ENCODE assay signal across 8 cellular contexts in the genomic region with DNA sequence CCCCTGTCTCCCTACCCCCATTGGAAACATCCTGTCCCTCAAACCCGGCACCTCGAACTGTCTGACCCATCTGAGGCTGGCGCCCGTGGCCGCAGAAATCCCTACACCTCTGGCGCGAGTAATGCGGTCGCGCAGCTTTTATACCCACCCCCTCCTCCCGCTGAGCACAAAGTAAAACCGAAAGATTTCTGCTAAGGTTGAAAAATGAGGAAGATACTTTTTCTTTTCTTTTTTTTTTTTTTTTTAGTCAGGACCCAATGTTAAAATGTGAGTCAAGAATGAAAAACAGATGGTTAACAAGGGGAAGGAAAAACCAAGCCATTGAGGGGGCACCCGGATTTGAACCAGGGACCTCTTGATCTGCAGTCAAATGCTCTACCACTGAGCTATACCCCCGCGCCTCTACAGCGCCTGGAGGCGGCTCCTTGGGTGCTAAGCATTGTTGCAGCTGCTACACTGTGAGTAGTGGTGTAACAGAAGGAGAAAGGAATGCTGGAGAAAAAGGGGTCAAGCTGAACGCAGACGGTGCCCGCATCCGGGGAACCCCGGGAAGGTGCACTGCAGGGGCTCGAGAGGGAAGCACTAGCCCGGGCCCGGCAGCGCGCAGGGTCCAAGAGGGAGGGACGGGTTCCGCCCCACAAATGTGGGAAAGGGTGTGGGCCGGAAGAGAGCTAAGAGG. TPM values are rescaled to one million over a fixed set of nuclear protein-coding genes. Genes with fewer than 3 reads are reported as not detected.
DNase-seq lines count a peak whose midpoint lies in the region; ATAC-seq, FAIRE-seq and TF ChIP-seq lines count a peak whose summit lies in the region.

No MANE protein-coding gene starts in this region.

- no peaks in the 10 kb centered on the region for H3K9me3 Mint-ChIP-seq in WTC11

- in situ Hi-C loops in ACHN (cut with HindIII; ENCODE audit: low pct_ligation_motif_present, low pct_unique_long_range_greater_than_20kb, low sequenced_read_pairs), result no loop called here

- H3K4me3 ChIP-seq in bronchial epithelial cell (ENCODE audit: low read depth, low read length), result peak overlapping the region; percentile 62

- TF ChIP-seq CTCF in WTC11 (IDR thresholded peaks at IDR 0.05) (no peak), bronchial epithelial cell (IDR thresholded peaks at IDR 0.05; ENCODE audit: insufficient read depth, low read length, severe bottlenecking) (peak; percentile 40)

- no peaks in the 10 kb centered on the region for H3K36me3 Mint-ChIP-seq in WTC11

- no peaks in the 10 kb centered on the region for H3K27me3 ChIP-seq in bronchial epithelial cell (ENCODE audit: control insufficient read depth, insufficient read depth, low read length)

- FAIRE-seq in bronchial epithelial cell (lab: Jason Lieb, UNC), result no peak

- CTCF ChIA-PET in WTC11 (lab: Charles Lee), result interaction anchor here (0.7 to 2.3 kb wide), 10 partner anchors 9 to 287 kb away, joined by 3 to 6 read pairs (median 4); partner anchors contain the start of genes FBXO47, LASP1NB and RPL23

- POLR2A ChIA-PET in WTC11 (lab: Charles Lee), result interaction anchor here (0.6 to 3.3 kb wide), 11 partner anchors 9 to 310 kb away, joined by 3 to 16 read pairs (median 7); partner anchors contain the start of genes CWC25, FBXO47, LASP1NB and RPL23

- DNase-seq in ACHN (peak; percentile 91), NCI-H2196 treated with DMSO at 0.1 percent for 48 hours (lab: John Stamatoyannopoulos, UW; ENCODE audit: unreplicated experiment) (peak; percentile 9), WTC11 (ENCODE audit: low spot score) (peak; percentile 95), bronchial epithelial cell (ENCODE audit: low read depth) (peak; percentile 76), inferior parietal cortex (ENCODE audit: extremely low spot score) (peak; percentile 92)
- DNase-seq in stimulated activated CD4-positive, alpha-beta T cell treated with anti-CD3 and anti-CD28 coated beads, Interleukin-12 subunit alpha, Interleukin-12 subunit beta, amount 100 ng/mL, for 24 hours (ENCODE audit: low read depth in 2 of 2), result peak; percentile 94

- peaks cover 33% of the 10 kb centered on the region for H3K4me1 Mint-ChIP-seq in WTC11

- peak overlapping the region; percentile 97 for H3K27ac Mint-ChIP-seq in WTC11

- ATAC-seq in GM18858 (IDR thresholded peaks at IDR 0.05; ENCODE audit: unreplicated experiment) (peak; percentile 33), HG03097 (IDR thresholded peaks at IDR 0.05; ENCODE audit: low FRiP score, unreplicated experiment) (peak; percentile 31), WTC11 (peak; percentile 37)

- no peaks in the 10 kb centered on the region for H3K27me3 Mint-ChIP-seq in WTC11 (ENCODE audit: low read depth)

- peak overlapping the region; percentile 92 for H3K4me3 Mint-ChIP-seq in WTC11

- H3K36me3 ChIP-seq in bronchial epithelial cell (ENCODE audit: control insufficient read depth, insufficient read depth, low read length), result peaks cover 7% of the 10 kb centered on the region

TF ChIP-seq in WTC11, 78 proteins besides CTCF, POLR2A, EP300 and RAD21 (continues in another document):
- TF ChIP-seq CBFB (CRISPR knock-in tag; IDR thresholded peaks at IDR 0.05; ENCODE audit: low read depth) (no peak), ZNF423 (CRISPR knock-in tag; IDR thresholded peaks at IDR 0.05) (peak; percentile 67; the same call in 1 of the 2 replicates), OVOL2 (CRISPR knock-in tag; IDR thresholded peaks at IDR 0.05; ENCODE audit: borderline replicate concordance) (no peak), NR2C2 (CRISPR knock-in tag; IDR thresholded peaks at IDR 0.05) (no peak), NR1H2 (CRISPR knock-in tag; IDR thresholded peaks at IDR 0.05) (0 out of 2 replicates have a peak, but pooled peaks have one; percentile 11), FOXJ3 (CRISPR knock-in tag; IDR thresholded peaks at IDR 0.05; ENCODE audit: borderline replicate concordance) (no peak), ZNF425 (CRISPR knock-in tag; conservative IDR thresholded peaks at IDR 0.05) (no peak), CREM (CRISPR knock-in tag; IDR thresholded peaks at IDR 0.05) (0 out of 2 replicates have a peak, but pooled peaks have one; percentile 8), TEAD1 (CRISPR knock-in tag; IDR thresholded peaks at IDR 0.05) (peak; percentile 15; the same call in 1 of the 2 replicates), ARID4B (CRISPR knock-in tag; IDR thresholded peaks at IDR 0.05; ENCODE audit: borderline replicate concordance) (0 out of 2 replicates have a peak, but pooled peaks have one; percentile 11)
- TF ChIP-seq, protein P1, sequence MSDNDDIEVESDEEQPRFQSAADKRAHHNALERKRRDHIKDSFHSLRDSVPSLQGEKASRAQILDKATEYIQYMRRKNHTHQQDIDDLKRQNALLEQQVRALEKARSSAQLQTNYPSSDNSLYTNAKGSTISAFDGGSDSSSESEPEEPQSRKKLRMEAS (CRISPR knock-in tag; IDR thresholded peaks at IDR 0.05), result no peak
- TF ChIP-seq, protein P2, sequence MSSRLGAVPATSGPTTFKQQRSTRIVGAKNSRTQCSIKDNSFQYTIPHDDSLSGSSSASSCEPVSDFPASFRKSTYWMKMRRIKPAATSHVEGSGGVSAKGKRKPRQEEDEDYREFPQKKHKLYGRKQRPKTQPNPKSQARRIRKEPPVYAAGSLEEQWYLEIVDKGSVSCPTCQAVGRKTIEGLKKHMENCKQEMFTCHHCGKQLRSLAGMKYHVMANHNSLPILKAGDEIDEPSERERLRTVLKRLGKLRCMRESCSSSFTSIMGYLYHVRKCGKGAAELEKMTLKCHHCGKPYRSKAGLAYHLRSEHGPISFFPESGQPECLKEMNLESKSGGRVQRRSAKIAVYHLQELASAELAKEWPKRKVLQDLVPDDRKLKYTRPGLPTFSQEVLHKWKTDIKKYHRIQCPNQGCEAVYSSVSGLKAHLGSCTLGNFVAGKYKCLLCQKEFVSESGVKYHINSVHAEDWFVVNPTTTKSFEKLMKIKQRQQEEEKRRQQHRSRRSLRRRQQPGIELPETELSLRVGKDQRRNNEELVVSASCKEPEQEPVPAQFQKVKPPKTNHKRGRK (CRISPR knock-in tag; IDR thresholded peaks at IDR 0.05; ENCODE audit: borderline replicate concordance), result no peak
- TF ChIP-seq, protein P3, sequence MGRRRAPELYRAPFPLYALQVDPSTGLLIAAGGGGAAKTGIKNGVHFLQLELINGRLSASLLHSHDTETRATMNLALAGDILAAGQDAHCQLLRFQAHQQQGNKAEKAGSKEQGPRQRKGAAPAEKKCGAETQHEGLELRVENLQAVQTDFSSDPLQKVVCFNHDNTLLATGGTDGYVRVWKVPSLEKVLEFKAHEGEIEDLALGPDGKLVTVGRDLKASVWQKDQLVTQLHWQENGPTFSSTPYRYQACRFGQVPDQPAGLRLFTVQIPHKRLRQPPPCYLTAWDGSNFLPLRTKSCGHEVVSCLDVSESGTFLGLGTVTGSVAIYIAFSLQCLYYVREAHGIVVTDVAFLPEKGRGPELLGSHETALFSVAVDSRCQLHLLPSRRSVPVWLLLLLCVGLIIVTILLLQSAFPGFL (CRISPR knock-in tag; IDR thresholded peaks at IDR 0.05; ENCODE audit: borderline replicate concordance), result no peak

RNA-seq across cellular contexts. Expression of gene LASP1, which starts 0.8 kb away (rescaled TPM):
- total RNA-seq in WTC11 (2021), result 126 to 139 TPM (median 128 TPM) in 3 replicates
- 18.6 and 21.9 TPM in 2 replicates for total RNA-seq in bronchial epithelial cell

RNA-seq across cellular contexts. Expression of gene RPL23, which starts 15.6 kb away (rescaled TPM):
- total RNA-seq in WTC11 (2021) (1,832 to 2,028 TPM (median 1,945 TPM) in 3 replicates), bronchial epithelial cell (1,912 and 3,303 TPM in 2 replicates)

RNA-seq across cellular contexts. Expression of gene CWC25, which starts 44.0 kb away (rescaled TPM):
- 16.1 to 17.3 TPM (median 17.1 TPM) in 3 replicates for total RNA-seq in WTC11 (2021)
- total RNA-seq in bronchial epithelial cell, result 11.6 and 14.3 TPM in 2 replicates

Comparison
In these comparisons a context has a peak if more than half of its experiments do, and no peak if none do; other contexts are left out.
1. Peak in every context shown above with its lines: DNase-seq, ATAC-seq and H3K4me3 ChIP-seq.
2. DNase-seq: peak in every context shown above with its lines; median percentile 95 in WTC11; 94 in stimulated activated CD4-positive, alpha-beta T cell treated with anti-CD3 and anti-CD28 coated beads, Interleukin-12 subunit alpha, Interleukin-12 subunit beta, amount 100 ng/mL, for 24 hours; 92 in inferior parietal cortex; 91 in ACHN; 76 in bronchial epithelial cell; 9 in NCI-H2196 treated with DMSO at 0.1 percent for 48 hours.